Comparison of ENCODE assay signal across 18 cellular contexts in genomic region chr11:33315822-33316221, GRCh38. TPM values are rescaled to one million over a fixed set of nuclear protein-coding genes. Genes with fewer than 3 reads are reported as not detected.
DNase-seq lines count a peak whose midpoint lies in the region; ATAC-seq, FAIRE-seq and TF ChIP-seq lines count a peak whose summit lies in the region.
"Had no signal": no experiment of that assay in that cellular context is flagged by ENCODE, and none has a peak within 500 bp of the region (broad histone marks: within the 10 kb centered on the region; RNA-seq: fewer than 3 reads in every experiment).

No MANE protein-coding gene starts in this region.

- DNase-seq in AG10803 (ENCODE audit: low read depth) (peak; percentile 24), T-helper 17 cell (no peak), foreskin fibroblast (peak; percentile 23 to 42), posterior cingulate gyrus (no peak), inferior parietal cortex (ENCODE audit: extremely low spot score) (no peak)
- no peak for DNase-seq in activated CD8-positive, alpha-beta T cell treated with anti-CD3 and anti-CD28 coated beads for 36 hours
- DNase-seq: KBM-7; MV-4-11; NCI-H1417; NCI-H187 treated with DMSO at 0.1 percent for 48 hours; NK-92 treated with Interleukin-12 subunit alpha and Interleukin-12 subunit beta, amount 100 ng/mL, for 24 hours; OCI-M1; RPMI8226 had no signal

- H3K4me1 Mint-ChIP-seq in T-helper 17 cell: peaks cover 20% of the 10 kb centered on the region
- peaks cover 21% of the 10 kb centered on the region for H3K4me1 Mint-ChIP-seq in activated CD8-positive, alpha-beta T cell treated with anti-CD3 and anti-CD28 coated beads for 36 hours (ENCODE audit: low read depth)

- no peaks in the 10 kb centered on the region for H3K36me3 Mint-ChIP-seq in T-helper 17 cell (ENCODE audit: low read depth)
- H3K36me3 Mint-ChIP-seq in activated CD8-positive, alpha-beta T cell treated with anti-CD3 and anti-CD28 coated beads for 36 hours (ENCODE audit: low read depth): peaks cover 6% of the 10 kb centered on the region

- ATAC-seq in T-helper 17 cell: no peak
- no peak for ATAC-seq in HG03469 (IDR thresholded peaks at IDR 0.05; ENCODE audit: unreplicated experiment)
- no peak for ATAC-seq in activated CD8-positive, alpha-beta T cell treated with anti-CD3 and anti-CD28 coated beads for 36 hours
- ATAC-seq: HCT116 had no signal

- peak; percentile 47 for FAIRE-seq in islet of Langerhans (lab: Jason Lieb, UNC)
- FAIRE-seq: A204.1 had no signal

- intact Hi-C loops in posterior cingulate gyrus (cut with DNase I): no loop called here
- intact Hi-C loops in activated CD8-positive, alpha-beta T cell treated with anti-CD3 and anti-CD28 coated beads for 36 hours (cut with micrococcal nuclease): no loop called here

- TF ChIP-seq CTCF in AG10803 (conservative IDR thresholded peaks at IDR 0.05; ENCODE audit: low read length) (no peak), foreskin fibroblast (IDR thresholded peaks at IDR 0.05; ENCODE audit: low read depth, low read length) (no peak)
- TF ChIP-seq CTCF in activated CD8-positive, alpha-beta T cell treated with anti-CD3 and anti-CD28 coated beads for 36 hours (IDR thresholded peaks at IDR 0.05): no peak

- H3K4me3 Mint-ChIP-seq in T-helper 17 cell: no peak overlapping the region
- no peak overlapping the region for H3K4me3 Mint-ChIP-seq in activated CD8-positive, alpha-beta T cell treated with anti-CD3 and anti-CD28 coated beads for 36 hours

- no peak overlapping the region for H3K4me3 ChIP-seq in AG10803 (ENCODE audit: low read length)
- no peak overlapping the region for H3K4me3 ChIP-seq in foreskin fibroblast (ENCODE audit: low read depth in 1 of 2, low read length in 2 of 2)
- H3K4me3 ChIP-seq: SJSA1 had no signal

- no peaks in the 10 kb centered on the region for H3K9me3 ChIP-seq in T-helper 17 cell (ENCODE audit: control insufficient read depth, low read length, poor library complexity, severe bottlenecking)
- H3K9me3 ChIP-seq: SJSA1 had no signal

- CTCF ChIA-PET in activated CD8-positive, alpha-beta T cell treated with anti-CD3 and anti-CD28 coated beads for 36 hours (lab: Charles Lee): no interaction called here

- no peaks in the 10 kb centered on the region for H3K27me3 Mint-ChIP-seq in T-helper 17 cell
- H3K27me3 Mint-ChIP-seq in activated CD8-positive, alpha-beta T cell treated with anti-CD3 and anti-CD28 coated beads for 36 hours: no peaks in the 10 kb centered on the region

- no peaks in the 10 kb centered on the region for H3K9me3 Mint-ChIP-seq in activated CD8-positive, alpha-beta T cell treated with anti-CD3 and anti-CD28 coated beads for 36 hours

- H3K27ac Mint-ChIP-seq in T-helper 17 cell: peak overlapping the region; percentile 8
- H3K27ac Mint-ChIP-seq in activated CD8-positive, alpha-beta T cell treated with anti-CD3 and anti-CD28 coated beads for 36 hours: no peak overlapping the region

- POLR2A ChIA-PET in activated CD8-positive, alpha-beta T cell treated with anti-CD3 and anti-CD28 coated beads for 36 hours (lab: Charles Lee): no interaction called here

RNA-seq across cellular contexts. Expression of gene HIPK3, which starts 58.6 kb away (rescaled TPM):
- total RNA-seq in T-helper 17 cell: 10 to 100 TPM; 59.7 to 64.1 TPM
- total RNA-seq in activated CD8-positive, alpha-beta T cell treated with anti-CD3 and anti-CD28 coated beads for 36 hours: 10 to 100 TPM; 27.3 to 28.2 TPM

Comparison
In these comparisons a context has a peak if more than half of its experiments do, and no peak if none do; other contexts are left out.
1. DNase-seq: peak in AG10803 (single experiment) and foreskin fibroblast (2 of 2); none in T-helper 17 cell (0 of 3), posterior cingulate gyrus (0 of 10), inferior parietal cortex (single experiment) and activated CD8-positive, alpha-beta T cell treated with anti-CD3 and anti-CD28 coated beads for 36 hours (single experiment).